ENCODE assay signal across 13 cellular contexts in the genomic region with DNA sequence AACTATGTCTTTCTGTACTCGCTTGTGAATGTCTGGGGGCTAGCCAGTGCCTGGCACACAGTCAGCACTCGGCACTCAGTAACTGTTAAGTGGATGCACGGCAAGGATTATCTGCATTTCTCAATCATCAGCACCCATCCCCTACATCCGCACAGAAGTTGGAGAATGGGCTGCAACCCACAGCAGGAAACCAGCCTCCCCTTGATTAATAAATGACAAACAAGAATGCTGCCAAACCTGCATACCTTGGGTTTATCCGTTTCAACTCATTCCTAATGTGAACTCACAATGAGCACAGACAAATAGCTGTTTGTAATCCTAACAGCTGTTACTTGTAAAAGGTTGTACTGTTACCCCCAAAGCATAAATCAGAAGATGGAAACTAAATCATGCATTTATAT. TPM values are rescaled to one million over a fixed set of nuclear protein-coding genes. Genes with fewer than 3 reads are reported as not detected.
A peak's percentile ranks its signal among the peaks of the same experiment; 100 is the strongest.
DNase-seq lines count a peak whose midpoint lies in the region; ATAC-seq, FAIRE-seq and TF ChIP-seq lines count a peak whose summit lies in the region.
"Had no signal": no experiment of that assay in that cellular context is flagged by ENCODE, and none has a peak within 500 bp of the region (broad histone marks: within the 10 kb centered on the region; RNA-seq: fewer than 3 reads in every experiment).

No MANE protein-coding gene starts in this region.

- no peaks in the 10 kb centered on the region for H3K27me3 ChIP-seq in body of pancreas
- no peaks in the 10 kb centered on the region for H3K27me3 ChIP-seq in smooth muscle cell (ENCODE audit: low read depth)
- H3K27me3 ChIP-seq: SJCRH30 had no signal

- no peak overlapping the region for H3K4me3 Mint-ChIP-seq in activated T-cell treated with anti-CD3 and anti-CD28 coated beads, Interleukin-2, amount 50 U/mL, for 24 hours
- H3K4me3 Mint-ChIP-seq: brain had no signal

- no peak overlapping the region for H2AFZ ChIP-seq in smooth muscle cell (ENCODE audit: low read depth)

- peaks cover 44% of the 10 kb centered on the region for H3F3A ChIP-seq in smooth muscle cell (ENCODE audit: low read depth)

- no peaks in the 10 kb centered on the region for H3K79me2 ChIP-seq in smooth muscle cell (ENCODE audit: low read depth)

- H3K27ac Mint-ChIP-seq in activated T-cell treated with anti-CD3 and anti-CD28 coated beads, Interleukin-2, amount 50 U/mL, for 24 hours: no peak overlapping the region
- H3K27ac Mint-ChIP-seq: CD4-positive, alpha-beta memory T cell had no signal

- peak overlapping the region; percentile 59 for H3K4me2 ChIP-seq in smooth muscle cell

- intact Hi-C loops in body of pancreas (cut with DNase I): no loop called here

- TF ChIP-seq POLR2A in body of pancreas (IDR thresholded peaks at IDR 0.05): no peak

- no peak for DNase-seq in HTR-8/SVneo (ENCODE audit: insufficient read length, low spot score)
- peak in 3 of 4 donors; percentile 31 to 50 (median 34) for DNase-seq in body of pancreas
- DNase-seq in kidney glomerular epithelial cell (lab: John Stamatoyannopoulos, UW): peak; percentile 86
- DNase-seq in smooth muscle cell (lab: John Stamatoyannopoulos, UW; ENCODE audit: unreplicated experiment): no peak
- no peak for DNase-seq in activated T-cell treated with anti-CD3 and anti-CD28 coated beads, Interleukin-2, amount 50 U/mL, for 24 hours
- DNase-seq in activated CD4-positive, alpha-beta T cell treated with anti-CD3 and anti-CD28 coated beads, Interleukin-2, amount 50 U/mL, for 1 hour: no peak
- DNase-seq in activated effector memory CD4-positive, alpha-beta T cell treated with Interleukin-2 at 50 U/mL for 16 hours: no peak
- DNase-seq in putamen (ENCODE audit: low spot score): no peak
- DNase-seq: CD4-positive, alpha-beta memory T cell; NCI-H526 treated with DMSO at 0.1 percent for 48 hours; SJCRH30; stimulated activated naive CD4-positive, alpha-beta T cell treated with Interleukin-2 at 50 U/mL for 16 hours had no signal

- peak; percentile 87 for FAIRE-seq in HTR-8/SVneo (lab: Jason Lieb, UNC)

- TF ChIP-seq CTCF in body of pancreas (IDR thresholded peaks at IDR 0.05): no peak
- TF ChIP-seq CTCF in smooth muscle cell (IDR thresholded peaks at IDR 0.05; ENCODE audit: borderline replicate concordance, insufficient read depth, poor library complexity, severe bottlenecking): no peak

- no peaks in the 10 kb centered on the region for H3K36me3 Mint-ChIP-seq in activated T-cell treated with anti-CD3 and anti-CD28 coated beads, Interleukin-2, amount 50 U/mL, for 24 hours (ENCODE audit: low read depth)
- H3K36me3 Mint-ChIP-seq: brain; CD4-positive, alpha-beta memory T cell had no signal

- no peaks in the 10 kb centered on the region for H4K20me1 ChIP-seq in smooth muscle cell (ENCODE audit: low read depth)

- peaks cover 11% of the 10 kb centered on the region for H3K9me3 Mint-ChIP-seq in activated T-cell treated with anti-CD3 and anti-CD28 coated beads, Interleukin-2, amount 50 U/mL, for 24 hours

- H3K36me3 ChIP-seq in body of pancreas (replicated peaks in 1 of 2; ENCODE audit: insufficient read depth in 1 of 2, low read depth in 2 of 2) (no peaks in the 10 kb centered on the region), smooth muscle cell (ENCODE audit: low read depth) (no peaks in the 10 kb centered on the region)
- H3K36me3 ChIP-seq: SJCRH30 had no signal

- H3K4me1 ChIP-seq in body of pancreas (peaks cover 44% of the 10 kb centered on the region), smooth muscle cell (ENCODE audit: low read depth) (peaks cover 29% of the 10 kb centered on the region)

- H3K9me3 ChIP-seq in body of pancreas (no peaks in the 10 kb centered on the region), smooth muscle cell (replicated peaks; ENCODE audit: low read depth) (no peaks in the 10 kb centered on the region)

- H3K4me1 Mint-ChIP-seq in activated T-cell treated with anti-CD3 and anti-CD28 coated beads, Interleukin-2, amount 50 U/mL, for 24 hours (ENCODE audit: low read depth): peaks cover 4% of the 10 kb centered on the region
- H3K4me1 Mint-ChIP-seq: CD4-positive, alpha-beta memory T cell had no signal

- peak; percentile 72 for ATAC-seq in body of pancreas

- H3K4me3 ChIP-seq in body of pancreas (no peak overlapping the region), smooth muscle cell (no peak overlapping the region)
- H3K4me3 ChIP-seq: SJCRH30 had no signal

- peaks cover 5% of the 10 kb centered on the region for H3K27me3 Mint-ChIP-seq in activated T-cell treated with anti-CD3 and anti-CD28 coated beads, Interleukin-2, amount 50 U/mL, for 24 hours
- H3K27me3 Mint-ChIP-seq: brain had no signal

- H3K27ac ChIP-seq in body of pancreas (peak overlapping the region in 3 of 4 donors; percentile 25 to 71 (median 70)), smooth muscle cell (ENCODE audit: low read depth) (peak overlapping the region; percentile 93)

- 43 to 63% methylated on average over 5 of the region's 5 CpGs for WGBS in body of pancreas, 2 donors
- WGBS in smooth muscle cell (ENCODE audit: low lambda C conversion rate): 39% methylated on average over 5 of the region's 5 CpGs

- no peak overlapping the region for H3K9ac ChIP-seq in smooth muscle cell (ENCODE audit: low read depth)

RNA-seq across cellular contexts. Expression of gene PPP1R3C, which starts 28.9 kb away (rescaled TPM):
- total RNA-seq in body of pancreas: 10 to 100 TPM in 1 of 2 donors, 1 to 10 TPM in 1; 9.6 to 15.6 TPM
- total RNA-seq in smooth muscle cell: 31.6 and 42.1 TPM in 2 replicates
- polyA plus RNA-seq in smooth muscle cell: 14.4 and 18.2 TPM in 2 replicates
- total RNA-seq: CD4-positive, alpha-beta memory T cell had no signal
- polyA plus RNA-seq: CD4-positive, alpha-beta memory T cell had no signal

Comparison
In these comparisons a context has a peak if more than half of its experiments do, and no peak if none do; other contexts are left out.
1. DNase-seq: peak in body of pancreas (3 of 4) and kidney glomerular epithelial cell (single experiment); none in HTR-8/SVneo (single experiment), smooth muscle cell (single experiment), activated T-cell treated with anti-CD3 and anti-CD28 coated beads, Interleukin-2, amount 50 U/mL, for 24 hours (single experiment), activated CD4-positive, alpha-beta T cell treated with anti-CD3 and anti-CD28 coated beads, Interleukin-2, amount 50 U/mL, for 1 hour (single experiment), activated effector memory CD4-positive, alpha-beta T cell treated with Interleukin-2 at 50 U/mL for 16 hours (single experiment) and putamen (single experiment).